Comparison of ENCODE assay signal across 8 cellular contexts in genomic region chr16:66596559-66596958, GRCh38. TPM values are rescaled to one million over a fixed set of nuclear protein-coding genes. Genes with fewer than 3 reads are reported as not detected.
"Had no signal": no experiment of that assay in that cellular context is flagged by ENCODE, and none has a peak within 500 bp of the region (broad histone marks: within the 10 kb centered on the region; RNA-seq: fewer than 3 reads in every experiment).

No MANE protein-coding gene starts in this region.

RNA-seq across cellular contexts. Expression of gene CMTM2, which starts 17.3 kb away (rescaled TPM):
- total RNA-seq: left ventricle myocardium inferior, occipital lobe, osteocyte, psoas muscle, stomach, urinary bladder, vagina had no signal
- polyA plus RNA-seq: sigmoid colon, urinary bladder had no signal

RNA-seq across cellular contexts. Expression of gene CMTM1, which starts 30.3 kb away (rescaled TPM):
- total RNA-seq: stomach, vagina had no signal
